ENCODE assay signal across 1 cellular context in the genomic region with DNA sequence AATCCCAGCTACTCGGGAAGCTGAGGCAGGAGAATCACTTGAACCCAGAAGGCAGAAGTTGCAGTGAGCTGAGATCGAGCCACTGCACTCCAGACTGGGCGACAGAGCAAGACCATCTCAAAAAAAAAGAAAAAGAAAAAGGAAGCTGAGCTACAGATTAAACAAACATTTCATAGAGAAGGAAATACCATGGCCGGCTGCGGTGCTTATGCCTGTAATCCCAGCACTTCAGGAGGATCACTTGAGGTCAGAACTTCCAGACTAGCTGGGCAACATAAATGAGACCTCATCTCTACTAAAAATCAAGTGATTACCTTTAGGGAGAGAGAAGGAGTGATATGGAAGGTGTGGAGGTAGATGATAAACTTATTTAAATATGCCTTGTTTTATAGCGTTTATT.
TF ChIP-seq lines count a peak whose summit lies in the region.

No MANE protein-coding gene starts in this region.

TF ChIP-seq in K562, 482 proteins besides CTCF, POLR2A, EP300 and RAD21:
- TF ChIP-seq SPI1 (IDR thresholded peaks at IDR 0.05; ENCODE audit: borderline replicate concordance, low read depth, low read length) (no peak), PRPF4 (IDR thresholded peaks at IDR 0.05; ENCODE audit: insufficient read depth, low read depth, low read length, poor library complexity, severe bottlenecking) (no peak), RBBP5 (IDR thresholded peaks at IDR 0.05; ENCODE audit: borderline replicate concordance, insufficient read depth, low read length, poor library complexity, severe bottlenecking) (no peak), XRCC5 (IDR thresholded peaks at IDR 0.05; ENCODE audit: low read depth, low read length) (no peak)
- TF ChIP-seq, protein P1, sequence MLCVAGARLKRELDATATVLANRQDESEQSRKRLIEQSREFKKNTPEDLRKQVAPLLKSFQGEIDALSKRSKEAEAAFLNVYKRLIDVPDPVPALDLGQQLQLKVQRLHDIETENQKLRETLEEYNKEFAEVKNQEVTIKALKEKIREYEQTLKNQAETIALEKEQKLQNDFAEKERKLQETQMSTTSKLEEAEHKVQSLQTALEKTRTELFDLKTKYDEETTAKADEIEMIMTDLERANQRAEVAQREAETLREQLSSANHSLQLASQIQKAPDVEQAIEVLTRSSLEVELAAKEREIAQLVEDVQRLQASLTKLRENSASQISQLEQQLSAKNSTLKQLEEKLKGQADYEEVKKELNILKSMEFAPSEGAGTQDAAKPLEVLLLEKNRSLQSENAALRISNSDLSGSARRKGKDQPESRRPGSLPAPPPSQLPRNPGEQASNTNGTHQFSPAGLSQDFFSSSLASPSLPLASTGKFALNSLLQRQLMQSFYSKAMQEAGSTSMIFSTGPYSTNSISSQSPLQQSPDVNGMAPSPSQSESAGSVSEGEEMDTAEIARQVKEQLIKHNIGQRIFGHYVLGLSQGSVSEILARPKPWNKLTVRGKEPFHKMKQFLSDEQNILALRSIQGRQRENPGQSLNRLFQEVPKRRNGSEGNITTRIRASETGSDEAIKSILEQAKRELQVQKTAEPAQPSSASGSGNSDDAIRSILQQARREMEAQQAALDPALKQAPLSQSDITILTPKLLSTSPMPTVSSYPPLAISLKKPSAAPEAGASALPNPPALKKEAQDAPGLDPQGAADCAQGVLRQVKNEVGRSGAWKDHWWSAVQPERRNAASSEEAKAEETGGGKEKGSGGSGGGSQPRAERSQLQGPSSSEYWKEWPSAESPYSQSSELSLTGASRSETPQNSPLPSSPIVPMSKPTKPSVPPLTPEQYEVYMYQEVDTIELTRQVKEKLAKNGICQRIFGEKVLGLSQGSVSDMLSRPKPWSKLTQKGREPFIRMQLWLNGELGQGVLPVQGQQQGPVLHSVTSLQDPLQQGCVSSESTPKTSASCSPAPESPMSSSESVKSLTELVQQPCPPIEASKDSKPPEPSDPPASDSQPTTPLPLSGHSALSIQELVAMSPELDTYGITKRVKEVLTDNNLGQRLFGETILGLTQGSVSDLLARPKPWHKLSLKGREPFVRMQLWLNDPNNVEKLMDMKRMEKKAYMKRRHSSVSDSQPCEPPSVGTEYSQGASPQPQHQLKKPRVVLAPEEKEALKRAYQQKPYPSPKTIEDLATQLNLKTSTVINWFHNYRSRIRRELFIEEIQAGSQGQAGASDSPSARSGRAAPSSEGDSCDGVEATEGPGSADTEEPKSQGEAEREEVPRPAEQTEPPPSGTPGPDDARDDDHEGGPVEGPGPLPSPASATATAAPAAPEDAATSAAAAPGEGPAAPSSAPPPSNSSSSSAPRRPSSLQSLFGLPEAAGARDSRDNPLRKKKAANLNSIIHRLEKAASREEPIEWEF (CRISPR knock-in tag; IDR thresholded peaks at IDR 0.05), result no peak
- TF ChIP-seq, protein P2, sequence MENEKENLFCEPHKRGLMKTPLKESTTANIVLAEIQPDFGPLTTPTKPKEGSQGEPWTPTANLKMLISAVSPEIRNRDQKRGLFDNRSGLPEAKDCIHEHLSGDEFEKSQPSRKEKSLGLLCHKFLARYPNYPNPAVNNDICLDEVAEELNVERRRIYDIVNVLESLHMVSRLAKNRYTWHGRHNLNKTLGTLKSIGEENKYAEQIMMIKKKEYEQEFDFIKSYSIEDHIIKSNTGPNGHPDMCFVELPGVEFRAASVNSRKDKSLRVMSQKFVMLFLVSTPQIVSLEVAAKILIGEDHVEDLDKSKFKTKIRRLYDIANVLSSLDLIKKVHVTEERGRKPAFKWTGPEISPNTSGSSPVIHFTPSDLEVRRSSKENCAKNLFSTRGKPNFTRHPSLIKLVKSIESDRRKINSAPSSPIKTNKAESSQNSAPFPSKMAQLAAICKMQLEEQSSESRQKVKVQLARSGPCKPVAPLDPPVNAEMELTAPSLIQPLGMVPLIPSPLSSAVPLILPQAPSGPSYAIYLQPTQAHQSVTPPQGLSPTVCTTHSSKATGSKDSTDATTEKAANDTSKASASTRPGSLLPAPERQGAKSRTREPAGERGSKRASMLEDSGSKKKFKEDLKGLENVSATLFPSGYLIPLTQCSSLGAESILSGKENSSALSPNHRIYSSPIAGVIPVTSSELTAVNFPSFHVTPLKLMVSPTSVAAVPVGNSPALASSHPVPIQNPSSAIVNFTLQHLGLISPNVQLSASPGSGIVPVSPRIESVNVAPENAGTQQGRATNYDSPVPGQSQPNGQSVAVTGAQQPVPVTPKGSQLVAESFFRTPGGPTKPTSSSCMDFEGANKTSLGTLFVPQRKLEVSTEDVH (IDR thresholded peaks at IDR 0.05; ENCODE audit: low read depth, partially characterized antibody), result no peak
- TF ChIP-seq, protein P3, sequence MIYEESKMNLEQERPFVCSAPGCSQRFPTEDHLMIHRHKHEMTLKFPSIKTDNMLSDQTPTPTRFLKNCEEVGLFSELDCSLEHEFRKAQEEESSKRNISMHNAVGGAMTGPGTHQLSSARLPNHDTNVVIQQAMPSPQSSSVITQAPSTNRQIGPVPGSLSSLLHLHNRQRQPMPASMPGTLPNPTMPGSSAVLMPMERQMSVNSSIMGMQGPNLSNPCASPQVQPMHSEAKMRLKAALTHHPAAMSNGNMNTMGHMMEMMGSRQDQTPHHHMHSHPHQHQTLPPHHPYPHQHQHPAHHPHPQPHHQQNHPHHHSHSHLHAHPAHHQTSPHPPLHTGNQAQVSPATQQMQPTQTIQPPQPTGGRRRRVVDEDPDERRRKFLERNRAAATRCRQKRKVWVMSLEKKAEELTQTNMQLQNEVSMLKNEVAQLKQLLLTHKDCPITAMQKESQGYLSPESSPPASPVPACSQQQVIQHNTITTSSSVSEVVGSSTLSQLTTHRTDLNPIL (CRISPR knock-in tag; IDR thresholded peaks at IDR 0.05), result no peak
- TF ChIP-seq, protein P4, sequence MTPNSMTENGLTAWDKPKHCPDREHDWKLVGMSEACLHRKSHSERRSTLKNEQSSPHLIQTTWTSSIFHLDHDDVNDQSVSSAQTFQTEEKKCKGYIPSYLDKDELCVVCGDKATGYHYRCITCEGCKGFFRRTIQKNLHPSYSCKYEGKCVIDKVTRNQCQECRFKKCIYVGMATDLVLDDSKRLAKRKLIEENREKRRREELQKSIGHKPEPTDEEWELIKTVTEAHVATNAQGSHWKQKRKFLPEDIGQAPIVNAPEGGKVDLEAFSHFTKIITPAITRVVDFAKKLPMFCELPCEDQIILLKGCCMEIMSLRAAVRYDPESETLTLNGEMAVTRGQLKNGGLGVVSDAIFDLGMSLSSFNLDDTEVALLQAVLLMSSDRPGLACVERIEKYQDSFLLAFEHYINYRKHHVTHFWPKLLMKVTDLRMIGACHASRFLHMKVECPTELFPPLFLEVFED (CRISPR knock-in tag; conservative IDR thresholded peaks at IDR 0.05), result no peak
